In genomic region chr1:155761746-155762400, GRCh38 we compare ENCODE assay signal across 1 cellular context.
TF ChIP-seq lines count a peak whose summit lies in the region.

No MANE protein-coding gene starts in this region.

TF ChIP-seq in endothelial cell of umbilical vein, 7 proteins besides CTCF, POLR2A, EP300 and RAD21 (continued from another document):
- TF ChIP-seq MAX (IDR thresholded peaks at IDR 0.05; ENCODE audit: insufficient read depth, insufficient read length) (no peak), EZH2 (IDR thresholded peaks at IDR 0.05; ENCODE audit: borderline replicate concordance, low read depth, low read length, severe bottlenecking) (no peak), POLR2AphosphoS5 (IDR thresholded peaks at IDR 0.05; ENCODE audit: insufficient read depth, low read depth, low read length) (no peak), JUN (IDR thresholded peaks at IDR 0.05; ENCODE audit: borderline replicate concordance, insufficient read depth, insufficient read length, low read depth) (no peak), MYC (IDR thresholded peaks at IDR 0.05; ENCODE audit: low read depth, low read length) (no peak)
TF ChIP-seq in endothelial cell of umbilical vein: peak in this region for 0.
